ENCODE assay signal across 17 cellular contexts in the genomic region with DNA sequence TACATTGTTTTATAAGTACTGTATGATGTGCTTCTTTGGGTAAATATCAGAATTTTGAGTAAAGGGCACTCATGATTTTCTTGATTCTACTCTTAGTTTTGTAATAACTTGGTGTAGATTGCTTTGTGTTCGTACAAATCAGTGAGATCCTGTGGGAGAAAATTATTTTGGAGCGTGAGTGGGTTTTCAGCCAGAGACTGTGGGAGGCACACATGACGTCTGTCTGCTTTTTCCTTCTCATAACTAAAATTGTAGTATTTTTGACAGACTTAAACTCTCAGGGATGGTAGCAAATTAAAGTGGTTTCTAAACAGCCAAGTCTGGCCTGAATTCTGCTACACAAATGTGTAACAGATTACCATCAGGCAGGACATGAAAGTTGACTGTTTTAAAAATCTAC.
A peak's percentile ranks its signal among the peaks of the same experiment; 100 is the strongest.
DNase-seq lines count a peak whose midpoint lies in the region; TF ChIP-seq lines count a peak whose summit lies in the region.
"Had no signal": no experiment of that assay in that cellular context is flagged by ENCODE, and none has a peak within 500 bp of the region (broad histone marks: within the 10 kb centered on the region; RNA-seq: fewer than 3 reads in every experiment).

No MANE protein-coding gene starts in this region.

- intact Hi-C loops in prostate gland (cut with DNase I): no loop called here

- TF ChIP-seq CTCF in RWPE1 (conservative IDR thresholded peaks at IDR 0.05; ENCODE audit: low read depth) (no peak), prostate gland (IDR thresholded peaks at IDR 0.05) (no peak)

- POLR2A ChIA-PET in RWPE1 (lab: Yijun Ruan, JAX; ENCODE audit: low non-redundant PET): no interaction called here

- DNase-seq in G401 (ENCODE audit: low spot score) (peak; percentile 50), cerebellar cortex (ENCODE audit: low spot score) (peak; percentile 35), middle frontal gyrus (ENCODE audit: extremely low spot score, low spot score) (peak; percentile 21), putamen (ENCODE audit: low spot score) (peak; percentile 43), RWPE1 (ENCODE audit: low spot score) (no peak), ACHN (no peak), ureter (ENCODE audit: low spot score) (no peak), prostate gland (ENCODE audit: low spot score) (no peak)
- DNase-seq: 8988T; BE2C; Caco-2; CD4-positive, CD25-positive, alpha-beta regulatory T cell; GDM1; GOT3; H7; HFFc6 had no signal

- no peaks in the 10 kb centered on the region for H3K9me3 ChIP-seq in prostate gland
- H3K9me3 ChIP-seq: BE2C, Caco-2 had no signal

- CTCF ChIA-PET in RWPE1 (lab: Yijun Ruan, JAX): no interaction called here

- H3K4me3 ChIP-seq in prostate gland: no peak overlapping the region

- H3K36me3 ChIP-seq in prostate gland: no peaks in the 10 kb centered on the region
- H3K36me3 ChIP-seq: BE2C had no signal

- no peaks in the 10 kb centered on the region for H3K4me1 ChIP-seq in prostate gland (replicated peaks)
- H3K4me1 ChIP-seq: BE2C, Caco-2 had no signal

- no peaks in the 10 kb centered on the region for H3K27me3 ChIP-seq in prostate gland (replicated peaks; ENCODE audit: insufficient read depth)

- TF ChIP-seq POLR2A in prostate gland (IDR thresholded peaks at IDR 0.05): no peak

- in situ Hi-C loops in G401 (cut with HindIII; ENCODE audit: low sequenced_read_pairs): no loop called here
- in situ Hi-C loops in ACHN (cut with HindIII; ENCODE audit: low pct_ligation_motif_present, low pct_unique_long_range_greater_than_20kb, low sequenced_read_pairs): no loop called here

- no peak overlapping the region for H3K27ac ChIP-seq in RWPE1
- H3K27ac ChIP-seq in prostate gland: no peak overlapping the region
- H3K27ac ChIP-seq: HL-60 had no signal

- 74% methylated on average over 3 of the region's 3 CpGs for WGBS in prostate gland

Comparison
In these comparisons a context has a peak if more than half of its experiments do, and no peak if none do; other contexts are left out.
1. DNase-seq: peak in G401 (single experiment), cerebellar cortex (single experiment), middle frontal gyrus (single experiment) and putamen (single experiment); none in RWPE1 (single experiment), ACHN (single experiment), ureter (single experiment) and prostate gland (single experiment).